In genomic region chr2:86855981-86856380, GRCh38 we compare ENCODE assay signal across 9 cellular contexts. TPM values are rescaled to one million over a fixed set of nuclear protein-coding genes. Genes with fewer than 3 reads are reported as not detected.
DNase-seq lines count a peak whose midpoint lies in the region; ATAC-seq and TF ChIP-seq lines count a peak whose summit lies in the region.
"Not testable (repeated sequence)": the region's sequence is repeated elsewhere in the genome, so short reads cannot be mapped to it uniquely, and the experiment has no call there.
"Had no signal": no experiment of that assay in that cellular context is flagged by ENCODE, and none has a peak within 500 bp of the region (broad histone marks: within the 10 kb centered on the region; RNA-seq: fewer than 3 reads in every experiment).

No MANE protein-coding gene starts in this region.

- ATAC-seq in central memory CD8-positive, alpha-beta T cell (replicated peaks; ENCODE audit: extremely low read depth, poor library complexity, severe bottlenecking); left ventricle myocardium superior; stimulated activated naive CD8-positive, alpha-beta T cell treated with anti-CD3 and anti-CD28 coated beads, Interleukin-15, amount 100 ng/mL, for 72 hours: not testable (repeated sequence)
- peak; percentile 48 for ATAC-seq in lung (ENCODE audit: insufficient read depth, low FRiP score)

- H3K36me3 Mint-ChIP-seq in central memory CD8-positive, alpha-beta T cell (ENCODE audit: insufficient read depth) = peaks cover 38% of the 10 kb centered on the region

- not testable (repeated sequence) for H3K36me3 ChIP-seq in GM06990 (ENCODE audit: control insufficient read depth, insufficient read depth, low read length); SK-N-MC (ENCODE audit: insufficient read depth, low read length); adipocyte (ENCODE audit: control insufficient read depth, insufficient read depth, low read length, severe bottlenecking); lung (ENCODE audit: control insufficient read depth in 2 of 2, insufficient read depth in 2 of 2, low read length in 2 of 2)

- intact Hi-C loops in left ventricle myocardium superior (cut with micrococcal nuclease) = not testable (repeated sequence)

- H3K27ac ChIP-seq in SK-N-MC; lung (ENCODE audit: low read depth in 1 of 2, low read length in 1 of 2): not testable (repeated sequence)

- H3K27me3 ChIP-seq in GM06990 (replicated peaks; ENCODE audit: control insufficient read depth, insufficient read depth, low read length); adipocyte (replicated peaks; ENCODE audit: control insufficient read depth, insufficient read depth, low read length); lung (ENCODE audit: control insufficient read depth, insufficient read depth): not testable (repeated sequence)

- DNase-seq in GM06990 (ENCODE audit: extremely low read depth, insufficient read length) (peak; percentile 4), SK-N-MC (ENCODE audit: low read depth, low spot score) (peak; percentile 18), adipocyte (ENCODE audit: low read depth) (peak; percentile 45), left ventricle myocardium superior (peak; percentile 31), lung (ENCODE audit: low spot score) (peak; percentile 58)
- not testable (repeated sequence) for DNase-seq in central memory CD8-positive, alpha-beta T cell (ENCODE audit: low spot score in 2 of 2); stimulated activated naive CD8-positive, alpha-beta T cell treated with anti-CD3 and anti-CD28 coated beads, Interleukin-15, amount 100 ng/mL, for 72 hours

- WGBS in lung, 2 donors = 54 to 75% methylated on average over 6 of the region's 6 CpGs

- peaks cover 18% of the 10 kb centered on the region for H3K4me1 Mint-ChIP-seq in central memory CD8-positive, alpha-beta T cell
- H3K4me1 Mint-ChIP-seq in stimulated activated naive CD8-positive, alpha-beta T cell treated with anti-CD3 and anti-CD28 coated beads, Interleukin-15, amount 100 ng/mL, for 72 hours = peaks cover 70% of the 10 kb centered on the region

- not testable (repeated sequence) for H3K4me1 ChIP-seq in adipocyte (ENCODE audit: control insufficient read depth, insufficient read depth, low read length); lung (ENCODE audit: control insufficient read depth in 2 of 2, insufficient read depth in 2 of 2, low read length in 2 of 2)

- H3K4me3 Mint-ChIP-seq in central memory CD8-positive, alpha-beta T cell = peak overlapping the region; percentile 64
- peak overlapping the region; percentile 70 to 73 for H3K4me3 Mint-ChIP-seq in stimulated activated naive CD8-positive, alpha-beta T cell treated with anti-CD3 and anti-CD28 coated beads, Interleukin-15, amount 100 ng/mL, for 72 hours

- H3K9me3 Mint-ChIP-seq in central memory CD8-positive, alpha-beta T cell; stimulated activated naive CD8-positive, alpha-beta T cell treated with anti-CD3 and anti-CD28 coated beads, Interleukin-15, amount 100 ng/mL, for 72 hours: not testable (repeated sequence)

- not testable (repeated sequence) for H3K9me3 ChIP-seq in SK-N-MC (ENCODE audit: low read depth, low read length); adipocyte (ENCODE audit: control insufficient read depth, low read length); lung (ENCODE audit: control insufficient read depth in 2 of 2, insufficient read depth in 1 of 2, low read length in 1 of 2)

- not testable (repeated sequence) for H3K9ac ChIP-seq in SK-N-MC (ENCODE audit: insufficient read length); adipocyte (ENCODE audit: low read length)

- not testable (repeated sequence) for TF ChIP-seq CTCF in GM06990 (IDR thresholded peaks at IDR 0.05; ENCODE audit: insufficient read depth, low read length, poor library complexity, severe bottlenecking); lung (IDR thresholded peaks at IDR 0.05; ENCODE audit: control extremely low read depth, extremely low read depth)

- H3K4me3 ChIP-seq in GM06990 (replicated peaks; ENCODE audit: low read depth, low read length); SK-N-MC; adipocyte (ENCODE audit: low read length); lung: not testable (repeated sequence)

- peak overlapping the region; percentile 46 for H3K27ac Mint-ChIP-seq in central memory CD8-positive, alpha-beta T cell (ENCODE audit: low read depth)
- peak overlapping the region; percentile 59 to 95 for H3K27ac Mint-ChIP-seq in stimulated activated naive CD8-positive, alpha-beta T cell treated with anti-CD3 and anti-CD28 coated beads, Interleukin-15, amount 100 ng/mL, for 72 hours

- H3K27me3 Mint-ChIP-seq in central memory CD8-positive, alpha-beta T cell; stimulated activated naive CD8-positive, alpha-beta T cell treated with anti-CD3 and anti-CD28 coated beads, Interleukin-15, amount 100 ng/mL, for 72 hours: not testable (repeated sequence)

RNA-seq across cellular contexts. Expression of gene CD8B, which starts 5.7 kb away (rescaled TPM):
- 1.2 TPM for total RNA-seq in left ventricle myocardium superior
- total RNA-seq in lung = under 1 TPM; 0.28 to 0.77 TPM
- 1 to 10 TPM; 1.5 to 2.1 TPM for polyA plus RNA-seq in lung
- total RNA-seq: HFFc6, PC-9 had no signal
